1 cellular context compared by ENCODE assay signal in the genomic region with DNA sequence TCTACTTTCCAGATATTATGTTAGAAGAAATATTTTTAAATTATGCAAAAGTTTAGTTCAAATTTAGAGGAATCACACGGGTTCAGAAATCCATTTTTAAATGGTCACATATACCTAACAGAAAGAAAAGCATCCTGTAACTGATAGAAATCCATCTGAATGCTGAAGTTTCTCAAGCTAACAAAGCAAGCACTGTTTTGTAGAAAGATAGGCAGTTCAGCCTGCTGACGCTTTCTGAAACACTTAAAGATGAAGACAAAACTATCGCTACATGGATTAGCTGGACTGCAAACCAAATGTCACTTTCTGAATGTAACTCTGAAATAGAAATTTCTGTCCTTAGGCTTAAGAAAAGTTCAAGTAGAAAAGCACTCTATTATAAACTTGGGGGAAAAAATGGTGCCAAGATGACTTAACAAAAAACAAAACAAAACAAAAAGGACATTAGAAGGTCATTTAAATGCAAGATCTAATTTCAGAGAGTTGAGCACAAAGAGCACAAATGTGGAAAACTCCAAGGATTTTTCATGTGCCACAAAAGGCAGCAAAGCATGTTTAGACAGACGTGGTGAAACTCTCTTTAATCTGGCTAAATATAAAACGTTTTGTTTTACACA.
TF ChIP-seq lines count a peak whose summit lies in the region.

No MANE protein-coding gene starts in this region.

TF ChIP-seq in H1, 55 proteins besides CTCF, POLR2A, EP300 and RAD21:
- TF ChIP-seq, protein P1, sequence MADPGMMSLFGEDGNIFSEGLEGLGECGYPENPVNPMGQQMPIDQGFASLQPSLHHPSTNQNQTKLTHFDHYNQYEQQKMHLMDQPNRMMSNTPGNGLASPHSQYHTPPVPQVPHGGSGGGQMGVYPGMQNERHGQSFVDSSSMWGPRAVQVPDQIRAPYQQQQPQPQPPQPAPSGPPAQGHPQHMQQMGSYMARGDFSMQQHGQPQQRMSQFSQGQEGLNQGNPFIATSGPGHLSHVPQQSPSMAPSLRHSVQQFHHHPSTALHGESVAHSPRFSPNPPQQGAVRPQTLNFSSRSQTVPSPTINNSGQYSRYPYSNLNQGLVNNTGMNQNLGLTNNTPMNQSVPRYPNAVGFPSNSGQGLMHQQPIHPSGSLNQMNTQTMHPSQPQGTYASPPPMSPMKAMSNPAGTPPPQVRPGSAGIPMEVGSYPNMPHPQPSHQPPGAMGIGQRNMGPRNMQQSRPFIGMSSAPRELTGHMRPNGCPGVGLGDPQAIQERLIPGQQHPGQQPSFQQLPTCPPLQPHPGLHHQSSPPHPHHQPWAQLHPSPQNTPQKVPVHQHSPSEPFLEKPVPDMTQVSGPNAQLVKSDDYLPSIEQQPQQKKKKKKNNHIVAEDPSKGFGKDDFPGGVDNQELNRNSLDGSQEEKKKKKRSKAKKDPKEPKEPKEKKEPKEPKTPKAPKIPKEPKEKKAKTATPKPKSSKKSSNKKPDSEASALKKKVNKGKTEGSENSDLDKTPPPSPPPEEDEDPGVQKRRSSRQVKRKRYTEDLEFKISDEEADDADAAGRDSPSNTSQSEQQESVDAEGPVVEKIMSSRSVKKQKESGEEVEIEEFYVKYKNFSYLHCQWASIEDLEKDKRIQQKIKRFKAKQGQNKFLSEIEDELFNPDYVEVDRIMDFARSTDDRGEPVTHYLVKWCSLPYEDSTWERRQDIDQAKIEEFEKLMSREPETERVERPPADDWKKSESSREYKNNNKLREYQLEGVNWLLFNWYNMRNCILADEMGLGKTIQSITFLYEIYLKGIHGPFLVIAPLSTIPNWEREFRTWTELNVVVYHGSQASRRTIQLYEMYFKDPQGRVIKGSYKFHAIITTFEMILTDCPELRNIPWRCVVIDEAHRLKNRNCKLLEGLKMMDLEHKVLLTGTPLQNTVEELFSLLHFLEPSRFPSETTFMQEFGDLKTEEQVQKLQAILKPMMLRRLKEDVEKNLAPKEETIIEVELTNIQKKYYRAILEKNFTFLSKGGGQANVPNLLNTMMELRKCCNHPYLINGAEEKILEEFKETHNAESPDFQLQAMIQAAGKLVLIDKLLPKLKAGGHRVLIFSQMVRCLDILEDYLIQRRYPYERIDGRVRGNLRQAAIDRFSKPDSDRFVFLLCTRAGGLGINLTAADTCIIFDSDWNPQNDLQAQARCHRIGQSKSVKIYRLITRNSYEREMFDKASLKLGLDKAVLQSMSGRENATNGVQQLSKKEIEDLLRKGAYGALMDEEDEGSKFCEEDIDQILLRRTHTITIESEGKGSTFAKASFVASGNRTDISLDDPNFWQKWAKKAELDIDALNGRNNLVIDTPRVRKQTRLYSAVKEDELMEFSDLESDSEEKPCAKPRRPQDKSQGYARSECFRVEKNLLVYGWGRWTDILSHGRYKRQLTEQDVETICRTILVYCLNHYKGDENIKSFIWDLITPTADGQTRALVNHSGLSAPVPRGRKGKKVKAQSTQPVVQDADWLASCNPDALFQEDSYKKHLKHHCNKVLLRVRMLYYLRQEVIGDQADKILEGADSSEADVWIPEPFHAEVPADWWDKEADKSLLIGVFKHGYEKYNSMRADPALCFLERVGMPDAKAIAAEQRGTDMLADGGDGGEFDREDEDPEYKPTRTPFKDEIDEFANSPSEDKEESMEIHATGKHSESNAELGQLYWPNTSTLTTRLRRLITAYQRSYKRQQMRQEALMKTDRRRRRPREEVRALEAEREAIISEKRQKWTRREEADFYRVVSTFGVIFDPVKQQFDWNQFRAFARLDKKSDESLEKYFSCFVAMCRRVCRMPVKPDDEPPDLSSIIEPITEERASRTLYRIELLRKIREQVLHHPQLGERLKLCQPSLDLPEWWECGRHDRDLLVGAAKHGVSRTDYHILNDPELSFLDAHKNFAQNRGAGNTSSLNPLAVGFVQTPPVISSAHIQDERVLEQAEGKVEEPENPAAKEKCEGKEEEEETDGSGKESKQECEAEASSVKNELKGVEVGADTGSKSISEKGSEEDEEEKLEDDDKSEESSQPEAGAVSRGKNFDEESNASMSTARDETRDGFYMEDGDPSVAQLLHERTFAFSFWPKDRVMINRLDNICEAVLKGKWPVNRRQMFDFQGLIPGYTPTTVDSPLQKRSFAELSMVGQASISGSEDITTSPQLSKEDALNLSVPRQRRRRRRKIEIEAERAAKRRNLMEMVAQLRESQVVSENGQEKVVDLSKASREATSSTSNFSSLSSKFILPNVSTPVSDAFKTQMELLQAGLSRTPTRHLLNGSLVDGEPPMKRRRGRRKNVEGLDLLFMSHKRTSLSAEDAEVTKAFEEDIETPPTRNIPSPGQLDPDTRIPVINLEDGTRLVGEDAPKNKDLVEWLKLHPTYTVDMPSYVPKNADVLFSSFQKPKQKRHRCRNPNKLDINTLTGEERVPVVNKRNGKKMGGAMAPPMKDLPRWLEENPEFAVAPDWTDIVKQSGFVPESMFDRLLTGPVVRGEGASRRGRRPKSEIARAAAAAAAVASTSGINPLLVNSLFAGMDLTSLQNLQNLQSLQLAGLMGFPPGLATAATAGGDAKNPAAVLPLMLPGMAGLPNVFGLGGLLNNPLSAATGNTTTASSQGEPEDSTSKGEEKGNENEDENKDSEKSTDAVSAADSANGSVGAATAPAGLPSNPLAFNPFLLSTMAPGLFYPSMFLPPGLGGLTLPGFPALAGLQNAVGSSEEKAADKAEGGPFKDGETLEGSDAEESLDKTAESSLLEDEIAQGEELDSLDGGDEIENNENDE (IDR thresholded peaks at IDR 0.05; ENCODE audit: insufficient replicate concordance, low read length), result no peak
- TF ChIP-seq CTBP2 (IDR thresholded peaks at IDR 0.05; ENCODE audit: borderline replicate concordance, insufficient read depth, insufficient read length, low read length) (no peak), ZNF274 (IDR thresholded peaks at IDR 0.05; ENCODE audit: borderline replicate concordance, extremely low read depth, low read length) (no peak), RNF2 (IDR thresholded peaks at IDR 0.05; ENCODE audit: borderline replicate concordance, low read depth, low read length, missing control alignments, poor library complexity, severe bottlenecking) (no peak), POLR2AphosphoS5 (IDR thresholded peaks at IDR 0.05; ENCODE audit: low read depth, low read length) (no peak), FOSL1 (IDR thresholded peaks at IDR 0.05; ENCODE audit: insufficient read depth, low read depth, low read length) (no peak), CBX8 (IDR thresholded peaks at IDR 0.05; ENCODE audit: borderline replicate concordance, low read depth, low read length) (no peak), HDAC2 (IDR thresholded peaks at IDR 0.05; ENCODE audit: borderline replicate concordance in 1 of 2, low read depth in 2 of 2, low read length in 2 of 2) (no peak), SUZ12 (IDR thresholded peaks at IDR 0.05; ENCODE audit: low read length) (no peak), JUN (IDR thresholded peaks at IDR 0.05; ENCODE audit: low read depth, low read length) (no peak), SP2 (IDR thresholded peaks at IDR 0.05; ENCODE audit: low read length) (no peak)
- TF ChIP-seq, protein P2, sequence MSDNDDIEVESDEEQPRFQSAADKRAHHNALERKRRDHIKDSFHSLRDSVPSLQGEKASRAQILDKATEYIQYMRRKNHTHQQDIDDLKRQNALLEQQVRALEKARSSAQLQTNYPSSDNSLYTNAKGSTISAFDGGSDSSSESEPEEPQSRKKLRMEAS (IDR thresholded peaks at IDR 0.05), result no peak
- TF ChIP-seq, protein P3, sequence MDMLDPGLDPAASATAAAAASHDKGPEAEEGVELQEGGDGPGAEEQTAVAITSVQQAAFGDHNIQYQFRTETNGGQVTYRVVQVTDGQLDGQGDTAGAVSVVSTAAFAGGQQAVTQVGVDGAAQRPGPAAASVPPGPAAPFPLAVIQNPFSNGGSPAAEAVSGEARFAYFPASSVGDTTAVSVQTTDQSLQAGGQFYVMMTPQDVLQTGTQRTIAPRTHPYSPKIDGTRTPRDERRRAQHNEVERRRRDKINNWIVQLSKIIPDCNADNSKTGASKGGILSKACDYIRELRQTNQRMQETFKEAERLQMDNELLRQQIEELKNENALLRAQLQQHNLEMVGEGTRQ (IDR thresholded peaks at IDR 0.05; ENCODE audit: low read length), result no peak
